ENCODE assay signal across 3 cellular contexts in the genomic region with DNA sequence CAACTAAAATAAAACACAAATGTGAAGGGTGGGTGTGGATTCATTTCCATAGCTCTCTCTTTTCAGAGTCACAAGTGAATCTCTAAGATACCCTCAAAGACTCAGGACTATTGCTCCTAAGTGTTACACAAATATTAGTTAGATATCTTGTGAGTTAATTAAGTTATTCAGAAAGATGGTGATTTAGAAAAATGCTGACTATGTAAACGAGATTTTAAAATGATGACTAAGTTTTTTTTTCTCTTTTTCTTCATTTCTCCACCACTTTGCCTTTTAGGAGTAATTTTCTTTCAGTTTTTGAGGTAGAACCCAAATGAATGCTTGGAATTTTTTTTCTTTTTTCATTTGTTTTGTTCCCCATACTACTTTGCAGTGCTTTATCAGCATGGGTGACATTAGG.
TF ChIP-seq lines count a peak whose summit lies in the region.

No MANE protein-coding gene starts in this region.

TF ChIP-seq in A549, 52 proteins besides CTCF, POLR2A, EP300 and RAD21:
- no peak for TF ChIP-seq RFX5 (IDR thresholded peaks at IDR 0.05)
- TF ChIP-seq MAFK (IDR thresholded peaks at IDR 0.05; ENCODE audit: partially characterized antibody) = peak; percentile 86

TF ChIP-seq in IMR-90, 13 proteins besides CTCF, POLR2A, EP300 and RAD21:
- TF ChIP-seq SMC3 (IDR thresholded peaks at IDR 0.05; ENCODE audit: low read depth, low read length) (no peak), MAFK (IDR thresholded peaks at IDR 0.05; ENCODE audit: low read depth, low read length) (peak; percentile 93)

TF ChIP-seq in H1, 55 proteins besides CTCF, POLR2A, EP300 and RAD21:
- TF ChIP-seq BACH1 (IDR thresholded peaks at IDR 0.05; ENCODE audit: low read length) (0 out of 2 replicates have a peak, but pooled peaks have one; percentile 8), TCF12 (IDR thresholded peaks at IDR 0.05; ENCODE audit: low read depth, low read length) (no peak), ASH2L (IDR thresholded peaks at IDR 0.05; ENCODE audit: low read length) (no peak), CTBP2 (IDR thresholded peaks at IDR 0.05; ENCODE audit: borderline replicate concordance, insufficient read depth, insufficient read length, low read length) (no peak), MAFK (IDR thresholded peaks at IDR 0.05; ENCODE audit: low read depth, low read length) (peak; percentile 63; the same call in 1 of the 2 replicates)
- TF ChIP-seq, protein P1, sequence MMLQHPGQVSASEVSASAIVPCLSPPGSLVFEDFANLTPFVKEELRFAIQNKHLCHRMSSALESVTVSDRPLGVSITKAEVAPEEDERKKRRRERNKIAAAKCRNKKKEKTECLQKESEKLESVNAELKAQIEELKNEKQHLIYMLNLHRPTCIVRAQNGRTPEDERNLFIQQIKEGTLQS (IDR thresholded peaks at IDR 0.05; ENCODE audit: insufficient read depth, low read depth, low read length) = no peak
- TF ChIP-seq, protein P2, sequence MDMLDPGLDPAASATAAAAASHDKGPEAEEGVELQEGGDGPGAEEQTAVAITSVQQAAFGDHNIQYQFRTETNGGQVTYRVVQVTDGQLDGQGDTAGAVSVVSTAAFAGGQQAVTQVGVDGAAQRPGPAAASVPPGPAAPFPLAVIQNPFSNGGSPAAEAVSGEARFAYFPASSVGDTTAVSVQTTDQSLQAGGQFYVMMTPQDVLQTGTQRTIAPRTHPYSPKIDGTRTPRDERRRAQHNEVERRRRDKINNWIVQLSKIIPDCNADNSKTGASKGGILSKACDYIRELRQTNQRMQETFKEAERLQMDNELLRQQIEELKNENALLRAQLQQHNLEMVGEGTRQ (IDR thresholded peaks at IDR 0.05; ENCODE audit: low read length) = no peak
- TF ChIP-seq, protein P3, sequence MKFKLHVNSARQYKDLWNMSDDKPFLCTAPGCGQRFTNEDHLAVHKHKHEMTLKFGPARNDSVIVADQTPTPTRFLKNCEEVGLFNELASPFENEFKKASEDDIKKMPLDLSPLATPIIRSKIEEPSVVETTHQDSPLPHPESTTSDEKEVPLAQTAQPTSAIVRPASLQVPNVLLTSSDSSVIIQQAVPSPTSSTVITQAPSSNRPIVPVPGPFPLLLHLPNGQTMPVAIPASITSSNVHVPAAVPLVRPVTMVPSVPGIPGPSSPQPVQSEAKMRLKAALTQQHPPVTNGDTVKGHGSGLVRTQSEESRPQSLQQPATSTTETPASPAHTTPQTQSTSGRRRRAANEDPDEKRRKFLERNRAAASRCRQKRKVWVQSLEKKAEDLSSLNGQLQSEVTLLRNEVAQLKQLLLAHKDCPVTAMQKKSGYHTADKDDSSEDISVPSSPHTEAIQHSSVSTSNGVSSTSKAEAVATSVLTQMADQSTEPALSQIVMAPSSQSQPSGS (IDR thresholded peaks at IDR 0.05; ENCODE audit: low read length) = no peak
- TF ChIP-seq, protein P4, sequence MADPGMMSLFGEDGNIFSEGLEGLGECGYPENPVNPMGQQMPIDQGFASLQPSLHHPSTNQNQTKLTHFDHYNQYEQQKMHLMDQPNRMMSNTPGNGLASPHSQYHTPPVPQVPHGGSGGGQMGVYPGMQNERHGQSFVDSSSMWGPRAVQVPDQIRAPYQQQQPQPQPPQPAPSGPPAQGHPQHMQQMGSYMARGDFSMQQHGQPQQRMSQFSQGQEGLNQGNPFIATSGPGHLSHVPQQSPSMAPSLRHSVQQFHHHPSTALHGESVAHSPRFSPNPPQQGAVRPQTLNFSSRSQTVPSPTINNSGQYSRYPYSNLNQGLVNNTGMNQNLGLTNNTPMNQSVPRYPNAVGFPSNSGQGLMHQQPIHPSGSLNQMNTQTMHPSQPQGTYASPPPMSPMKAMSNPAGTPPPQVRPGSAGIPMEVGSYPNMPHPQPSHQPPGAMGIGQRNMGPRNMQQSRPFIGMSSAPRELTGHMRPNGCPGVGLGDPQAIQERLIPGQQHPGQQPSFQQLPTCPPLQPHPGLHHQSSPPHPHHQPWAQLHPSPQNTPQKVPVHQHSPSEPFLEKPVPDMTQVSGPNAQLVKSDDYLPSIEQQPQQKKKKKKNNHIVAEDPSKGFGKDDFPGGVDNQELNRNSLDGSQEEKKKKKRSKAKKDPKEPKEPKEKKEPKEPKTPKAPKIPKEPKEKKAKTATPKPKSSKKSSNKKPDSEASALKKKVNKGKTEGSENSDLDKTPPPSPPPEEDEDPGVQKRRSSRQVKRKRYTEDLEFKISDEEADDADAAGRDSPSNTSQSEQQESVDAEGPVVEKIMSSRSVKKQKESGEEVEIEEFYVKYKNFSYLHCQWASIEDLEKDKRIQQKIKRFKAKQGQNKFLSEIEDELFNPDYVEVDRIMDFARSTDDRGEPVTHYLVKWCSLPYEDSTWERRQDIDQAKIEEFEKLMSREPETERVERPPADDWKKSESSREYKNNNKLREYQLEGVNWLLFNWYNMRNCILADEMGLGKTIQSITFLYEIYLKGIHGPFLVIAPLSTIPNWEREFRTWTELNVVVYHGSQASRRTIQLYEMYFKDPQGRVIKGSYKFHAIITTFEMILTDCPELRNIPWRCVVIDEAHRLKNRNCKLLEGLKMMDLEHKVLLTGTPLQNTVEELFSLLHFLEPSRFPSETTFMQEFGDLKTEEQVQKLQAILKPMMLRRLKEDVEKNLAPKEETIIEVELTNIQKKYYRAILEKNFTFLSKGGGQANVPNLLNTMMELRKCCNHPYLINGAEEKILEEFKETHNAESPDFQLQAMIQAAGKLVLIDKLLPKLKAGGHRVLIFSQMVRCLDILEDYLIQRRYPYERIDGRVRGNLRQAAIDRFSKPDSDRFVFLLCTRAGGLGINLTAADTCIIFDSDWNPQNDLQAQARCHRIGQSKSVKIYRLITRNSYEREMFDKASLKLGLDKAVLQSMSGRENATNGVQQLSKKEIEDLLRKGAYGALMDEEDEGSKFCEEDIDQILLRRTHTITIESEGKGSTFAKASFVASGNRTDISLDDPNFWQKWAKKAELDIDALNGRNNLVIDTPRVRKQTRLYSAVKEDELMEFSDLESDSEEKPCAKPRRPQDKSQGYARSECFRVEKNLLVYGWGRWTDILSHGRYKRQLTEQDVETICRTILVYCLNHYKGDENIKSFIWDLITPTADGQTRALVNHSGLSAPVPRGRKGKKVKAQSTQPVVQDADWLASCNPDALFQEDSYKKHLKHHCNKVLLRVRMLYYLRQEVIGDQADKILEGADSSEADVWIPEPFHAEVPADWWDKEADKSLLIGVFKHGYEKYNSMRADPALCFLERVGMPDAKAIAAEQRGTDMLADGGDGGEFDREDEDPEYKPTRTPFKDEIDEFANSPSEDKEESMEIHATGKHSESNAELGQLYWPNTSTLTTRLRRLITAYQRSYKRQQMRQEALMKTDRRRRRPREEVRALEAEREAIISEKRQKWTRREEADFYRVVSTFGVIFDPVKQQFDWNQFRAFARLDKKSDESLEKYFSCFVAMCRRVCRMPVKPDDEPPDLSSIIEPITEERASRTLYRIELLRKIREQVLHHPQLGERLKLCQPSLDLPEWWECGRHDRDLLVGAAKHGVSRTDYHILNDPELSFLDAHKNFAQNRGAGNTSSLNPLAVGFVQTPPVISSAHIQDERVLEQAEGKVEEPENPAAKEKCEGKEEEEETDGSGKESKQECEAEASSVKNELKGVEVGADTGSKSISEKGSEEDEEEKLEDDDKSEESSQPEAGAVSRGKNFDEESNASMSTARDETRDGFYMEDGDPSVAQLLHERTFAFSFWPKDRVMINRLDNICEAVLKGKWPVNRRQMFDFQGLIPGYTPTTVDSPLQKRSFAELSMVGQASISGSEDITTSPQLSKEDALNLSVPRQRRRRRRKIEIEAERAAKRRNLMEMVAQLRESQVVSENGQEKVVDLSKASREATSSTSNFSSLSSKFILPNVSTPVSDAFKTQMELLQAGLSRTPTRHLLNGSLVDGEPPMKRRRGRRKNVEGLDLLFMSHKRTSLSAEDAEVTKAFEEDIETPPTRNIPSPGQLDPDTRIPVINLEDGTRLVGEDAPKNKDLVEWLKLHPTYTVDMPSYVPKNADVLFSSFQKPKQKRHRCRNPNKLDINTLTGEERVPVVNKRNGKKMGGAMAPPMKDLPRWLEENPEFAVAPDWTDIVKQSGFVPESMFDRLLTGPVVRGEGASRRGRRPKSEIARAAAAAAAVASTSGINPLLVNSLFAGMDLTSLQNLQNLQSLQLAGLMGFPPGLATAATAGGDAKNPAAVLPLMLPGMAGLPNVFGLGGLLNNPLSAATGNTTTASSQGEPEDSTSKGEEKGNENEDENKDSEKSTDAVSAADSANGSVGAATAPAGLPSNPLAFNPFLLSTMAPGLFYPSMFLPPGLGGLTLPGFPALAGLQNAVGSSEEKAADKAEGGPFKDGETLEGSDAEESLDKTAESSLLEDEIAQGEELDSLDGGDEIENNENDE (IDR thresholded peaks at IDR 0.05; ENCODE audit: insufficient replicate concordance, low read length) = no peak
